ENCODE assay signal across 8 cellular contexts in the genomic region with DNA sequence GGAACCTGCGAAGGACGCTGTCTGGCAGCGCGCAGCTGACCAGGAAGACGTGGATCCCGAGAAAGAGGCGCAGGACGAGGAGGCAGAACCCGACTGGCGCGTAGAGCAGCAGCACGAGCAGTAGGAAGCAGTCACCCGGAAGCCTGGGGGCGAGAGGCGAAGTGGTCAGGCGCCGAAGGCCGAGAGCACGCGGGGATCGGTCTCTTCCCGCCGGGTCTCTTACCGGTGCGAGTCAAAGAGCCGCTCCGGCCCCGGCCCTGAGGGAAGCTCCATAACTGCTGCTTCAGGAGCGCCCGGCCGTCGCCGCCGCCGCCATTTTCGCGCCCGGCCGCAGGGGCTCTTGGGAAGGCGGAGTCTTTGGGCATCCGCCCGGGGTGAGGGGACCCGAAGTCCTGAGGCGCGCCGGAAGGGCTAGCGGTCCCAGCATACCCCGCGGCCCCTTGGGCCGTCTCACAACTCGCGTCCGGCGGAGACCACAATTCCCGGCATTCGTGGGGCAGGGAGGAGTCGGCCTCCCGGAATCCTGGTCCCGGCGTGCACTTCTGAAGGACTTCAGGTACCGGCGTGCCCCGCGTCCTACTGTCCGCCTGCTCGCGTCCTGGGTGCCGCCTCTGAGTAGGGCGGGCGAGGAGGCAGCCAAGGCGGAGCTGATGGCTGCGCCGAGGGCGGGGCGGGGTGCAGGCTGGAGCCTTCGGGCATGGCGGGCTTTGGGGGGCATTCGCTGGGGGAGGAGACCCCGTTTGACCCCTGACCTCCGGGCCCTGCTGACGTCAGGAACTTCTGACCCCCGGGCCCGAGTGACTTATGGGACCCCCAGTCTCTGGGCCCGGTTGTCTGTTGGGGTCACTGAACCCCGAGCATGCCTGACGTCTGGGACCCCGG. TPM values are rescaled to one million over a fixed set of nuclear protein-coding genes. Genes with fewer than 3 reads are reported as not detected.
DNase-seq lines count a peak whose midpoint lies in the region; ATAC-seq and TF ChIP-seq lines count a peak whose summit lies in the region.

A gene with protein sequence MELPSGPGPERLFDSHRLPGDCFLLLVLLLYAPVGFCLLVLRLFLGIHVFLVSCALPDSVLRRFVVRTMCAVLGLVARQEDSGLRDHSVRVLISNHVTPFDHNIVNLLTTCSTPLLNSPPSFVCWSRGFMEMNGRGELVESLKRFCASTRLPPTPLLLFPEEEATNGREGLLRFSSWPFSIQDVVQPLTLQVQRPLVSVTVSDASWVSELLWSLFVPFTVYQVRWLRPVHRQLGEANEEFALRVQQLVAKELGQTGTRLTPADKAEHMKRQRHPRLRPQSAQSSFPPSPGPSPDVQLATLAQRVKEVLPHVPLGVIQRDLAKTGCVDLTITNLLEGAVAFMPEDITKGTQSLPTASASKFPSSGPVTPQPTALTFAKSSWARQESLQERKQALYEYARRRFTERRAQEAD (minus strand): TSS at position 350 of the 882 bp plus-strand sequence. CDS start 77 bp downstream, at position 273.
A gene (plus strand): TSS at position 577 of the 882 bp plus-strand sequence. CDS start 74 bp downstream, at position 651.

- no peak for TF ChIP-seq EP300 in gastroesophageal sphincter (IDR thresholded peaks at IDR 0.05)

- ATAC-seq in gastroesophageal sphincter = peak; percentile 97

- peaks cover 51% of the 10 kb centered on the region for H3K4me1 Mint-ChIP-seq in activated naive CD4-positive, alpha-beta T cell treated with anti-CD3 and anti-CD28 coated beads, Interleukin-2, amount 10 ng/mL, durations not matched to agents 7 days and 5 days

- H3K9me3 ChIP-seq in SK-N-MC (ENCODE audit: low read depth, low read length) = no peaks in the 10 kb centered on the region
- no peaks in the 10 kb centered on the region for H3K9me3 ChIP-seq in gastroesophageal sphincter

- H3K4me3 Mint-ChIP-seq in activated naive CD4-positive, alpha-beta T cell treated with anti-CD3 and anti-CD28 coated beads, Interleukin-2, amount 10 ng/mL, durations not matched to agents 7 days and 5 days = peak within 1 kb of the TSS; percentile 96

- peaks cover 55% of the 10 kb centered on the region for H3K36me3 Mint-ChIP-seq in activated naive CD4-positive, alpha-beta T cell treated with anti-CD3 and anti-CD28 coated beads, Interleukin-2, amount 10 ng/mL, durations not matched to agents 7 days and 5 days

- CTCF ChIA-PET in activated naive CD4-positive, alpha-beta T cell treated with anti-CD3 and anti-CD28 coated beads, Interleukin-2, amount 10 ng/mL, durations not matched to agents 7 days and 5 days (lab: Charles Lee) = interaction anchor here (1.0 to 5.8 kb wide), 6 partner anchors 17 to 59 kb away, joined by 3 to 86 read pairs (median 6); a partner anchor contains a TSS

- H3K4me1 ChIP-seq in gastroesophageal sphincter = peaks cover 2 to 44% (median 15%) of the 10 kb centered on the region in 3 donors

- no peaks in the 10 kb centered on the region for H3K9me3 Mint-ChIP-seq in activated naive CD4-positive, alpha-beta T cell treated with anti-CD3 and anti-CD28 coated beads, Interleukin-2, amount 10 ng/mL, durations not matched to agents 7 days and 5 days

- H3K9ac ChIP-seq in SK-N-MC (ENCODE audit: insufficient read length) = peak within 1 kb of the TSS; percentile 96

- TF ChIP-seq POLR2A in NB4 (IDR thresholded peaks at IDR 0.05; ENCODE audit: extremely low read depth, insufficient read length) (peak; percentile 83), gastroesophageal sphincter (IDR thresholded peaks at IDR 0.05) (peak; percentile 82 to 84)

- peak within 1 kb of the TSS; percentile 94 for H3K27ac Mint-ChIP-seq in activated naive CD4-positive, alpha-beta T cell treated with anti-CD3 and anti-CD28 coated beads, Interleukin-2, amount 10 ng/mL, durations not matched to agents 7 days and 5 days

- H3K27ac ChIP-seq in SK-N-MC (peak within 1 kb of the TSS; percentile 87), gastroesophageal sphincter (peak within 1 kb of the TSS; percentile 62 to 92 (median 90))

- no CpG with 5 or more reads among the region's 87 CpGs for WGBS in gastroesophageal sphincter (ENCODE audit: low coverage in 1 of 2), 2 donors

- TF ChIP-seq CTCF in HFF-Myc (IDR thresholded peaks at IDR 0.05; ENCODE audit: low read depth, low read length, missing control alignments) (no peak), NB4 (IDR thresholded peaks at IDR 0.05; ENCODE audit: low read depth, low read length) (no peak), gastroesophageal sphincter (IDR thresholded peaks at IDR 0.05) (peak in 2 of 4 experiments; percentile 7 to 10)

- peaks cover 43% of the 10 kb centered on the region for H3K36me3 ChIP-seq in SK-N-MC (ENCODE audit: insufficient read depth, low read length)
- peaks cover 0 to 64% of the 10 kb centered on the region in 2 donors for H3K36me3 ChIP-seq in gastroesophageal sphincter

- peak; percentile 99 for DNase-seq in GM03348 (ENCODE audit: low spot score)
- peak; percentile 98 for DNase-seq in HFF-Myc (ENCODE audit: extremely low read depth, low read depth)
- peak; percentile 100 for DNase-seq in NB4 (ENCODE audit: low read depth)
- no peak for DNase-seq in SK-N-MC (ENCODE audit: low read depth, low spot score)
- peak; percentile 94 for DNase-seq in activated naive CD4-positive, alpha-beta T cell treated with anti-CD3 and anti-CD28 coated beads, Interleukin-2, amount 10 ng/mL, durations not matched to agents 7 days and 5 days
- peak; percentile 96 for DNase-seq in non-pigmented ciliary epithelial cell (ENCODE audit: low read depth)
- DNase-seq in superior temporal gyrus (ENCODE audit: extremely low spot score) = peak; percentile 99

- H3K27me3 ChIP-seq in gastroesophageal sphincter = no peaks in the 10 kb centered on the region

- no peaks in the 10 kb centered on the region for H3K27me3 Mint-ChIP-seq in activated naive CD4-positive, alpha-beta T cell treated with anti-CD3 and anti-CD28 coated beads, Interleukin-2, amount 10 ng/mL, durations not matched to agents 7 days and 5 days

- peak within 1 kb of the TSS; percentile 87 for H3K4me3 ChIP-seq in HFF-Myc (replicated peaks; ENCODE audit: low read depth, low read length)
- H3K4me3 ChIP-seq in NB4 (ENCODE audit: low read depth, low read length) = peak within 1 kb of the TSS; percentile 99
- peak within 1 kb of the TSS; percentile 98 for H3K4me3 ChIP-seq in SK-N-MC
- H3K4me3 ChIP-seq in gastroesophageal sphincter = peak within 1 kb of the TSS; percentile 80 to 94

RNA-seq across cellular contexts. Expression of the first gene that starts in this region (rescaled TPM):
- 10 to 100 TPM; 62.7 to 92.1 (median 86.2) TPM for total RNA-seq in gastroesophageal sphincter

RNA-seq across cellular contexts. Expression of the second gene that starts in this region (rescaled TPM):
- total RNA-seq in gastroesophageal sphincter = 10 to 100 TPM; 25.0 to 37.6 (median 29.1) TPM
